In genomic region chr4:76197971-76198410, GRCh38 we compare ENCODE assay signal across 8 cellular contexts. TPM values are rescaled to one million over a fixed set of nuclear protein-coding genes. Genes with fewer than 3 reads are reported as not detected.
DNase-seq lines count a peak whose midpoint lies in the region; ATAC-seq and TF ChIP-seq lines count a peak whose summit lies in the region.

No MANE protein-coding gene starts in this region.

- ATAC-seq in GM18909 (IDR thresholded peaks at IDR 0.05; ENCODE audit: poor library complexity, unreplicated experiment) (peak; percentile 17), WTC11 (no peak), psoas muscle (peak in 3 of 4 donors; percentile 22 to 34 (median 31)), HG03457 (IDR thresholded peaks at IDR 0.05; ENCODE audit: unreplicated experiment) (no peak), GM18520 (IDR thresholded peaks at IDR 0.05; ENCODE audit: unreplicated experiment) (no peak)

- peaks cover 23% of the 10 kb centered on the region for H3K4me1 Mint-ChIP-seq in WTC11

- no peak for TF ChIP-seq CTCF in WTC11 (IDR thresholded peaks at IDR 0.05)
- no peak for TF ChIP-seq CTCF in psoas muscle (IDR thresholded peaks at IDR 0.05)

- DNase-seq in Ammon's horn (ENCODE audit: low spot score) (peak; percentile 93), NCI-H1436 treated with DMSO at 0.1 percent for 48 hours (lab: John Stamatoyannopoulos, UW) (peak; percentile 65), WTC11 (ENCODE audit: low spot score) (no peak), globus pallidus (ENCODE audit: low spot score) (peak; percentile 93), psoas muscle (peak; percentile 55 to 56)

- peaks cover 21% of the 10 kb centered on the region for H3K36me3 Mint-ChIP-seq in WTC11

- H3K27me3 ChIP-seq in psoas muscle (ENCODE audit: insufficient read depth in 3 of 3, low read length in 2 of 3) = no peaks in the 10 kb centered on the region

- no peaks in the 10 kb centered on the region for H3K27me3 Mint-ChIP-seq in WTC11 (ENCODE audit: low read depth)

- WGBS in psoas muscle, 3 donors = 20 to 33% (median 20%) methylated on average over 5 of the region's 5 CpGs

- peaks cover 0 to 28% of the 10 kb centered on the region in 2 donors for H3K36me3 ChIP-seq in psoas muscle (ENCODE audit: insufficient read depth in 1 of 2, low read depth in 1 of 2)

- intact Hi-C loops in psoas muscle (cut with DNase I) = loop anchor here (5.0 kb wide), 2 partner anchors 39 to 109 kb away; partner anchors contain the start of gene STBD1 (in 1 of the 2)

- peak overlapping the region; percentile 97 for H3K27ac ChIP-seq in psoas muscle

- H3K4me1 ChIP-seq in psoas muscle = peaks cover 97% of the 10 kb centered on the region

- peaks cover 17% of the 10 kb centered on the region for H3K9me3 Mint-ChIP-seq in WTC11

- H3K4me3 ChIP-seq in psoas muscle = peak overlapping the region; percentile 37

- CTCF ChIA-PET in WTC11 (lab: Charles Lee) = interaction anchor here (2.8 kb wide), 1 partner anchor 180 kb away, joined by 20 read pairs; no protein-coding TSS in a partner anchor

- POLR2A ChIA-PET in WTC11 (lab: Charles Lee) = no interaction called here

- H3K9me3 ChIP-seq in psoas muscle = no peaks in the 10 kb centered on the region

- H3K27ac Mint-ChIP-seq in WTC11 = peak overlapping the region; percentile 15; the same call in 1 of the 2 replicates

- H3K4me3 Mint-ChIP-seq in WTC11 = no peak overlapping the region

TF ChIP-seq in WTC11, 78 proteins besides CTCF, POLR2A, EP300 and RAD21 (continues in another document):
- TF ChIP-seq JAZF1 (CRISPR knock-in tag; IDR thresholded peaks at IDR 0.05) (no peak), ZNF281 (CRISPR knock-in tag; IDR thresholded peaks at IDR 0.05) (no peak), ZNF423 (CRISPR knock-in tag; IDR thresholded peaks at IDR 0.05) (no peak), KAT7 (CRISPR knock-in tag; IDR thresholded peaks at IDR 0.05; ENCODE audit: borderline replicate concordance) (no peak), JUN (CRISPR knock-in tag; IDR thresholded peaks at IDR 0.05) (no peak), ESRRA (CRISPR knock-in tag; IDR thresholded peaks at IDR 0.05; ENCODE audit: borderline replicate concordance) (no peak), CREB1 (CRISPR knock-in tag; IDR thresholded peaks at IDR 0.05) (no peak), AR (CRISPR knock-in tag; IDR thresholded peaks at IDR 0.05) (no peak), ATF1 (CRISPR knock-in tag; IDR thresholded peaks at IDR 0.05) (no peak), RORB (CRISPR knock-in tag; IDR thresholded peaks at IDR 0.05) (no peak), NFE2L1 (CRISPR knock-in tag; IDR thresholded peaks at IDR 0.05) (no peak), SMAD3 (CRISPR knock-in tag; IDR thresholded peaks at IDR 0.05; ENCODE audit: borderline replicate concordance) (no peak), E2F1 (CRISPR knock-in tag; IDR thresholded peaks at IDR 0.05) (no peak), ZNF532 (CRISPR knock-in tag; IDR thresholded peaks at IDR 0.05; ENCODE audit: borderline replicate concordance) (no peak)

RNA-seq across cellular contexts. Expression of gene SCARB2, which starts 15.6 kb away (rescaled TPM):
- total RNA-seq in WTC11 (2021) (38.0 to 42.2 TPM (median 39.9 TPM) in 3 replicates), psoas muscle (100 to 1,000 TPM; 109 to 199 (median 170) TPM)
- polyA plus RNA-seq in psoas muscle = 100 to 1,000 TPM in 1 of 3 donors, 10 to 100 TPM in 2; 58.5 to 107 (median 81.7) TPM

RNA-seq across cellular contexts. Expression of gene NUP54, which starts 49.8 kb away (rescaled TPM):
- total RNA-seq in WTC11 (2021) (76.2 to 84.5 TPM (median 79.3 TPM) in 3 replicates), psoas muscle (10 to 100 TPM; 14.1 to 25.9 (median 17.6) TPM)
- 10 to 100 TPM; 14.2 to 26.0 (median 25.4) TPM for polyA plus RNA-seq in psoas muscle

RNA-seq across cellular contexts. Expression of gene FAM47E, which starts 53.5 kb away (rescaled TPM):
- total RNA-seq in WTC11 (2021) (1.4 to 1.6 TPM (median 1.6 TPM) in 3 replicates), psoas muscle (1 to 10 TPM; 1.7 to 4.6 (median 3.2) TPM)
- polyA plus RNA-seq in psoas muscle = 1 to 10 TPM; 1.2 to 2.6 (median 1.5) TPM

Comparison
In these comparisons a context has a peak if more than half of its experiments do, and no peak if none do; other contexts are left out.
1. ATAC-seq: peak in GM18909 (single experiment) and psoas muscle (3 of 4); none in WTC11 (single experiment), HG03457 (single experiment) and GM18520 (single experiment).